In genomic region chr6:132190815-132191175, GRCh38 we compare ENCODE assay signal across 12 cellular contexts.
DNase-seq lines count a peak whose midpoint lies in the region; ATAC-seq and TF ChIP-seq lines count a peak whose summit lies in the region.
"Had no signal": no experiment of that assay in that cellular context is flagged by ENCODE, and none has a peak within 500 bp of the region (broad histone marks: within the 10 kb centered on the region; RNA-seq: fewer than 3 reads in every experiment).

No MANE protein-coding gene starts in this region.

- no peaks in the 10 kb centered on the region for H3K36me3 ChIP-seq in mucosa of rectum (ENCODE audit: control insufficient read depth in 2 of 2, insufficient read depth in 2 of 2, low read length in 2 of 2)

- H3K9ac ChIP-seq in mucosa of rectum (ENCODE audit: low read depth in 1 of 2, low read length in 2 of 2) = no peak overlapping the region

- no peaks in the 10 kb centered on the region for H3K4me1 ChIP-seq in mucosa of rectum (ENCODE audit: control insufficient read depth in 2 of 2, insufficient read depth in 2 of 2, low read length in 2 of 2)

- H3K36me3 Mint-ChIP-seq in chondrocyte (ENCODE audit: low read depth) = no peaks in the 10 kb centered on the region
- no peaks in the 10 kb centered on the region for H3K36me3 Mint-ChIP-seq in activated T-cell treated with anti-CD3 and anti-CD28 coated beads, Interleukin-2, amount 50 U/mL, for 24 hours (ENCODE audit: low read depth)

- DNase-seq in EH (ENCODE audit: low read depth) (peak; percentile 76), chondrocyte (ENCODE audit: low spot score) (no peak)
- DNase-seq in activated effector memory CD4-positive, alpha-beta T cell treated with Interleukin-2 at 50 U/mL for 16 hours = no peak
- no peak for DNase-seq in activated T-cell treated with anti-CD3 and anti-CD28 coated beads, Interleukin-2, amount 50 U/mL, for 24 hours
- DNase-seq: COR-L47 had no signal

- H3K9me3 ChIP-seq in mucosa of rectum (ENCODE audit: control insufficient read depth in 2 of 2, low read length in 2 of 2) = no peaks in the 10 kb centered on the region

- H3K27ac ChIP-seq in mucosa of rectum (ENCODE audit: low read depth in 2 of 2, low read length in 2 of 2) = peak overlapping the region; percentile 6 to 47
- H3K27ac ChIP-seq: epithelial cell of prostate had no signal

- H3K4me3 Mint-ChIP-seq in chondrocyte (ENCODE audit: unreplicated experiment) = no peak overlapping the region
- H3K4me3 Mint-ChIP-seq in activated T-cell treated with anti-CD3 and anti-CD28 coated beads, Interleukin-2, amount 50 U/mL, for 24 hours = no peak overlapping the region
- H3K4me3 Mint-ChIP-seq: activated T-helper 1 cell treated with anti-CD3 and anti-CD28 coated beads, Interleukin-12 subunit alpha, Interleukin-12 subunit beta, Interleukin-2, Interleukin-4 antibody, amounts not matched to agents 30 ng/mL and 10 ng/mL and 1 ng/mL, durations not matched to agents 14 hours and 24 hours and 36 hours had no signal

- no peaks in the 10 kb centered on the region for H3K27me3 Mint-ChIP-seq in chondrocyte (ENCODE audit: low read depth)
- H3K27me3 Mint-ChIP-seq in activated T-cell treated with anti-CD3 and anti-CD28 coated beads, Interleukin-2, amount 50 U/mL, for 24 hours = no peaks in the 10 kb centered on the region

- TF ChIP-seq CTCF in chondrocyte (IDR thresholded peaks at IDR 0.05) = no peak

- H3K4me3 ChIP-seq in mucosa of rectum (ENCODE audit: low read length in 2 of 2) = no peak overlapping the region

- ATAC-seq in HG03354 (IDR thresholded peaks at IDR 0.05; ENCODE audit: poor library complexity, severe bottlenecking, unreplicated experiment) (peak; percentile 15), GM19035 (IDR thresholded peaks at IDR 0.05; ENCODE audit: unreplicated experiment) (no peak), HG02763 (IDR thresholded peaks at IDR 0.05; ENCODE audit: unreplicated experiment) (no peak)
- ATAC-seq: left lobe of liver had no signal

- peaks cover 37% of the 10 kb centered on the region for H3K4me1 Mint-ChIP-seq in chondrocyte (ENCODE audit: low read depth)
- peaks cover 12% of the 10 kb centered on the region for H3K4me1 Mint-ChIP-seq in activated T-cell treated with anti-CD3 and anti-CD28 coated beads, Interleukin-2, amount 50 U/mL, for 24 hours (ENCODE audit: low read depth)

- H3K9me3 Mint-ChIP-seq in chondrocyte (ENCODE audit: low read depth) = no peaks in the 10 kb centered on the region
- H3K9me3 Mint-ChIP-seq in activated T-cell treated with anti-CD3 and anti-CD28 coated beads, Interleukin-2, amount 50 U/mL, for 24 hours = no peaks in the 10 kb centered on the region
- H3K9me3 Mint-ChIP-seq: activated T-helper 1 cell treated with anti-CD3 and anti-CD28 coated beads, Interleukin-12 subunit alpha, Interleukin-12 subunit beta, Interleukin-2, Interleukin-4 antibody, amounts not matched to agents 30 ng/mL and 10 ng/mL and 1 ng/mL, durations not matched to agents 14 hours and 24 hours and 36 hours had no signal

- H3K27ac Mint-ChIP-seq in chondrocyte (ENCODE audit: unreplicated experiment) = peak overlapping the region; percentile 81
- no peak overlapping the region for H3K27ac Mint-ChIP-seq in activated T-cell treated with anti-CD3 and anti-CD28 coated beads, Interleukin-2, amount 50 U/mL, for 24 hours
- H3K27ac Mint-ChIP-seq: activated T-helper 1 cell treated with anti-CD3 and anti-CD28 coated beads, Interleukin-12 subunit alpha, Interleukin-12 subunit beta, Interleukin-2, Interleukin-4 antibody, amounts not matched to agents 30 ng/mL and 10 ng/mL and 1 ng/mL, durations not matched to agents 14 hours and 24 hours and 36 hours had no signal

- H3K27me3 ChIP-seq in mucosa of rectum (ENCODE audit: control insufficient read depth in 2 of 2, insufficient read depth in 2 of 2, low read length in 2 of 2) = no peaks in the 10 kb centered on the region
